Comparison of ENCODE assay signal across 14 cellular contexts in the genomic region with DNA sequence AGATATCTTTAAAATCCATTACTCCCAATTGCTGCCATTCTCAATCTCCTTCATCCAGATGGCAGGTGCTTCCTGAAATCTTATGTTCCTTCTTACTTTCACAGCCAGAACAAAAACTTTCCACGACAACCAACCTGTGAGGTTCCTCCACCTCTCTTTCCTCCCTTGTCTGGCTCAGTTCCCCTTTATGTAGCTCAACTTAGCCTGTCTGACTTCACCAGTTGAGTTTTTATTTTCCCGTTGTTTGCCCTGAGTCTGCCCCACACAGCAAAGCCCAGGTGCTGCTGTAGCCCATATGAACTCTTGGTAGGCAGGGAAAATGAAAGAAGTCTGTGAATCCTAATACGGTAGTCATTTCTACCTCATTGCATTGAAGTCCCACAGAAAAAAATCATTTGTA.
DNase-seq lines count a peak whose midpoint lies in the region; ATAC-seq, FAIRE-seq and TF ChIP-seq lines count a peak whose summit lies in the region.
"Had no signal": no experiment of that assay in that cellular context is flagged by ENCODE, and none has a peak within 500 bp of the region (broad histone marks: within the 10 kb centered on the region; RNA-seq: fewer than 3 reads in every experiment).

No MANE protein-coding gene starts in this region.

- BruUV-seq in Caco-2 (replicated peaks; lab: Mats Ljungman, UMichigan), result no TSS peak

- no peaks in the 10 kb centered on the region for H3K9me3 Mint-ChIP-seq in Caco-2 (ENCODE audit: unreplicated experiment)
- H3K9me3 Mint-ChIP-seq: activated CD4-positive, alpha-beta T cell treated with anti-CD3 and anti-CD28 coated beads, Interleukin-2, amount 10 ng/mL, durations not matched to agents 7 days and 5 days; activated naive CD8-positive, alpha-beta T cell treated with anti-CD3 and anti-CD28 coated beads for 36 hours had no signal

- no peaks in the 10 kb centered on the region for H3K9me1 ChIP-seq in keratinocyte (ENCODE audit: control insufficient read depth, extremely low read depth, insufficient read depth, low read length)

- no peaks in the 10 kb centered on the region for H3K27me3 Mint-ChIP-seq in Caco-2 (ENCODE audit: insufficient read depth, unreplicated experiment)

- CTCF ChIA-PET in HEK293T (lab: Yijun Ruan, JAX), result no interaction called here
- CTCF ChIA-PET in Caco-2 (lab: Charles Lee), result no interaction called here

- in situ Hi-C loops in transverse colon (cut with MboI; ENCODE audit: low pct_ligation_motif_present in 1 of 4, low pct_unique_long_range_greater_than_20kb in 1 of 4, low sequenced_read_pairs in 3 of 4), result no loop called here

- H3K79me2 ChIP-seq in keratinocyte (ENCODE audit: control insufficient read depth, insufficient read depth, low read length), result no peaks in the 10 kb centered on the region

- H4K20me1 ChIP-seq in keratinocyte (ENCODE audit: control insufficient read depth, extremely low read depth, insufficient read depth, low read length), result no peaks in the 10 kb centered on the region

- no peaks in the 10 kb centered on the region for H3K27me3 ChIP-seq in keratinocyte (ENCODE audit: control insufficient read depth, extremely low read depth, insufficient read depth, low read length)
- H3K27me3 ChIP-seq in Caco-2 (replicated peaks; ENCODE audit: control insufficient read depth, insufficient read depth, low read length), result no peaks in the 10 kb centered on the region
- H3K27me3 ChIP-seq in transverse colon, result no peaks in the 10 kb centered on the region

- POLR2A ChIA-PET in HEK293T (lab: Yijun Ruan, JAX) (no interaction called here), Caco-2 (lab: Charles Lee) (no interaction called here)

- H3K36me3 ChIP-seq in keratinocyte (ENCODE audit: control insufficient read depth in 2 of 2, extremely low read depth in 1 of 2, insufficient read depth in 2 of 2, low read length in 2 of 2), result no peaks in the 10 kb centered on the region
- H3K36me3 ChIP-seq in Caco-2 (ENCODE audit: control insufficient read depth, insufficient read depth, low read length), result no peaks in the 10 kb centered on the region
- H3K36me3 ChIP-seq in transverse colon, result no peaks in the 10 kb centered on the region

- H2AFZ ChIP-seq in keratinocyte (ENCODE audit: control insufficient read depth, low read length), result no peak overlapping the region

- intact Hi-C loops in head of caudate nucleus (cut with DNase I) (no loop called here), Caco-2 (cut with micrococcal nuclease; ENCODE audit: unreplicated experiment) (no loop called here), transverse colon (cut with DNase I; ENCODE audit: low total_unique reads) (no loop called here)

- no peak for TF ChIP-seq POLR2A in transverse colon (IDR thresholded peaks at IDR 0.05)

- H3K4me1 Mint-ChIP-seq in Caco-2 (ENCODE audit: low read depth, unreplicated experiment), result no peaks in the 10 kb centered on the region

- dilution Hi-C loops in keratinocyte (cut with MboI; ENCODE audit: extremely low pct_ligation_motif_present, low sequenced_read_pairs), result no loop called here

- no peak for TF ChIP-seq EP300 in transverse colon (IDR thresholded peaks at IDR 0.05; ENCODE audit: low read depth)

- H3K9me3 ChIP-seq in keratinocyte (ENCODE audit: control insufficient read depth, low read depth, low read length) (no peaks in the 10 kb centered on the region), Caco-2 (no peaks in the 10 kb centered on the region), transverse colon (no peaks in the 10 kb centered on the region)

- H3K27ac ChIP-seq in keratinocyte (ENCODE audit: control insufficient read depth, insufficient read depth, low read length) (no peak overlapping the region), transverse colon (no peak overlapping the region)

- H3K36me3 Mint-ChIP-seq in Caco-2 (ENCODE audit: insufficient read depth, unreplicated experiment), result no peaks in the 10 kb centered on the region
- H3K36me3 Mint-ChIP-seq: activated naive CD8-positive, alpha-beta T cell treated with anti-CD3 and anti-CD28 coated beads for 36 hours had no signal

- H3K4me1 ChIP-seq in keratinocyte (ENCODE audit: control insufficient read depth, extremely low read depth, insufficient read depth, low read length), result no peaks in the 10 kb centered on the region
- no peaks in the 10 kb centered on the region for H3K4me1 ChIP-seq in Caco-2
- no peaks in the 10 kb centered on the region for H3K4me1 ChIP-seq in transverse colon

- 53 to 61% methylated on average over 3 of the region's 3 CpGs for WGBS in transverse colon (ENCODE audit: low coverage in 1 of 2), 2 donors

- H3K4me3 ChIP-seq in keratinocyte (ENCODE audit: control insufficient read depth in 2 of 3, extremely low read depth in 1 of 3, insufficient read depth in 2 of 3, low read depth in 1 of 3, low read length in 3 of 3), result no peak overlapping the region
- H3K4me3 ChIP-seq in Caco-2 (ENCODE audit: low read depth, low read length), result no peak overlapping the region
- no peak overlapping the region for H3K4me3 ChIP-seq in transverse colon

- ATAC-seq in GM18867 (IDR thresholded peaks at IDR 0.05; ENCODE audit: unreplicated experiment) (peak; percentile 82), GM21786 (IDR thresholded peaks at IDR 0.05; ENCODE audit: unreplicated experiment) (peak; percentile 68), HG03457 (IDR thresholded peaks at IDR 0.05; ENCODE audit: unreplicated experiment) (peak; percentile 81)

- peak overlapping the region; percentile 2 for H3K4me2 ChIP-seq in keratinocyte (ENCODE audit: control insufficient read depth, extremely low read depth, insufficient read depth, low read depth, low read length)

- H3K9ac ChIP-seq in keratinocyte (ENCODE audit: control insufficient read depth, extremely low read depth, insufficient read depth, low read length), result no peak overlapping the region

- DNase-seq in keratinocyte (ENCODE audit: low read depth, low spot score), result no peak
- no peak for DNase-seq in head of caudate nucleus
- DNase-seq in HEK293T (ENCODE audit: extremely low spot score), result no peak
- no peak for DNase-seq in Caco-2
- DNase-seq in transverse colon, result no peak
- DNase-seq: activated CD4-positive, alpha-beta T cell treated with anti-CD3 and anti-CD28 coated beads, Interleukin-2, amount 10 ng/mL, durations not matched to agents 7 days and 5 days; activated naive CD8-positive, alpha-beta T cell treated with anti-CD3 and anti-CD28 coated beads for 36 hours; effector CD4-positive, alpha-beta T cell; midbrain; NCI-H2107; small intestine had no signal

- TF ChIP-seq CTCF in keratinocyte (optimal IDR thresholded peaks at IDR 0.05 in 1 of 3, IDR thresholded peaks at IDR 0.05 in 1 of 3, conservative IDR thresholded peaks at IDR 0.05 in 1 of 3; ENCODE audit: extremely low read depth in 1 of 3, insufficient read depth in 2 of 3, low read length in 3 of 3) (no peak), Caco-2 (IDR thresholded peaks at IDR 0.05; ENCODE audit: insufficient read depth in 1 of 2, low read depth in 1 of 2, low read length in 1 of 2, severe bottlenecking in 1 of 2, unreplicated experiment in 1 of 2) (no peak), transverse colon (IDR thresholded peaks at IDR 0.05) (no peak)

- H3K4me3 Mint-ChIP-seq in Caco-2 (ENCODE audit: unreplicated experiment), result no peak overlapping the region
- H3K4me3 Mint-ChIP-seq: activated CD4-positive, alpha-beta T cell treated with anti-CD3 and anti-CD28 coated beads, Interleukin-2, amount 10 ng/mL, durations not matched to agents 7 days and 5 days; activated naive CD8-positive, alpha-beta T cell treated with anti-CD3 and anti-CD28 coated beads for 36 hours had no signal

- no peak overlapping the region for H3K27ac Mint-ChIP-seq in Caco-2 (ENCODE audit: unreplicated experiment)
- H3K27ac Mint-ChIP-seq: activated CD4-positive, alpha-beta T cell treated with anti-CD3 and anti-CD28 coated beads, Interleukin-2, amount 10 ng/mL, durations not matched to agents 7 days and 5 days; activated naive CD8-positive, alpha-beta T cell treated with anti-CD3 and anti-CD28 coated beads for 36 hours had no signal

- FAIRE-seq in keratinocyte (lab: Jason Lieb, UNC), result no peak
- FAIRE-seq: small intestine had no signal

TF ChIP-seq in HEK293T, 16 proteins besides CTCF, POLR2A, EP300 and RAD21:
- no peak for TF ChIP-seq SP1 (IDR thresholded peaks at IDR 0.05)
- no peak for TF ChIP-seq FOXA1 (IDR thresholded peaks at IDR 0.05)
- TF ChIP-seq ZNF384 (IDR thresholded peaks at IDR 0.05), result no peak
- TF ChIP-seq FOXK2 (IDR thresholded peaks at IDR 0.05), result no peak
- no peak for TF ChIP-seq LEF1 (IDR thresholded peaks at IDR 0.05; ENCODE audit: borderline replicate concordance)
- no peak for TF ChIP-seq BHLHE40 (IDR thresholded peaks at IDR 0.05; ENCODE audit: borderline replicate concordance)
- TF ChIP-seq ELF4 (IDR thresholded peaks at IDR 0.05), result no peak
- TF ChIP-seq, protein P1, sequence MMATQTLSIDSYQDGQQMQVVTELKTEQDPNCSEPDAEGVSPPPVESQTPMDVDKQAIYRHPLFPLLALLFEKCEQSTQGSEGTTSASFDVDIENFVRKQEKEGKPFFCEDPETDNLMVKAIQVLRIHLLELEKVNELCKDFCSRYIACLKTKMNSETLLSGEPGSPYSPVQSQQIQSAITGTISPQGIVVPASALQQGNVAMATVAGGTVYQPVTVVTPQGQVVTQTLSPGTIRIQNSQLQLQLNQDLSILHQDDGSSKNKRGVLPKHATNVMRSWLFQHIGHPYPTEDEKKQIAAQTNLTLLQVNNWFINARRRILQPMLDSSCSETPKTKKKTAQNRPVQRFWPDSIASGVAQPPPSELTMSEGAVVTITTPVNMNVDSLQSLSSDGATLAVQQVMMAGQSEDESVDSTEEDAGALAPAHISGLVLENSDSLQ (IDR thresholded peaks at IDR 0.05), result no peak
- TF ChIP-seq CTBP1 (IDR thresholded peaks at IDR 0.05; ENCODE audit: borderline replicate concordance), result no peak
- no peak for TF ChIP-seq FOXM1 (IDR thresholded peaks at IDR 0.05; ENCODE audit: borderline replicate concordance)
